19 cellular contexts compared by ENCODE assay signal in the genomic region with DNA sequence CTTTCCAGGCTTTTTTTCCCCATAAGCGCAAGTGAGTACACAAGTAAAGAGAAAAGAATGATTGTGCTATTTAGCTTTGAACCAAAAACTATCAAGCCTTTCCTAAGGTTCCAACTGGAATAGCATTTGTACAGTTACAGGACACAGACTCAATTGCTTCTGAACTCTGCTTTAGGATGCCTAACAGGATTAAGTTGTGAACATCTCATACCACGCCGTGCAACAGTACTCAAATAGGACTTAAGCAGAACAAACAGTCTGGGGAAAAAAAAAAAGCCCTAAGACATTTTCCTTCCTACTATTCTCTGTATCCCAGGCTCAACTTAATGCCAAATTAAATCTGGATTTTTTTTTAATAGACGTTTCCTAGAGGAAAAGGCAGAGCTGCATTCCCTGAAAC.
DNase-seq lines count a peak whose midpoint lies in the region; ATAC-seq and TF ChIP-seq lines count a peak whose summit lies in the region.
"Had no signal": no experiment of that assay in that cellular context is flagged by ENCODE, and none has a peak within 500 bp of the region (broad histone marks: within the 10 kb centered on the region; RNA-seq: fewer than 3 reads in every experiment).

No MANE protein-coding gene starts in this region.

- H3K4me3 ChIP-seq in left ventricle myocardium inferior (peak overlapping the region; percentile 0), esophagus squamous epithelium (no peak overlapping the region), gastrocnemius medialis (no peak overlapping the region), aorta (ENCODE audit: low read length in 2 of 2) (no peak overlapping the region), body of pancreas (no peak overlapping the region)
- H3K4me3 ChIP-seq: K562, PC-9 had no signal

- H3K36me3 ChIP-seq in left ventricle myocardium inferior: peaks cover 25% of the 10 kb centered on the region
- peaks cover 0 to 10% (median 0%) of the 10 kb centered on the region in 3 donors for H3K36me3 ChIP-seq in esophagus squamous epithelium
- no peaks in the 10 kb centered on the region for H3K36me3 ChIP-seq in gastrocnemius medialis
- H3K36me3 ChIP-seq in aorta (ENCODE audit: control insufficient read depth in 1 of 2, insufficient read depth in 2 of 2, low read length in 1 of 2): peaks cover 2 to 12% of the 10 kb centered on the region in 2 donors
- no peaks in the 10 kb centered on the region for H3K36me3 ChIP-seq in body of pancreas (replicated peaks in 1 of 2; ENCODE audit: insufficient read depth in 1 of 2, low read depth in 2 of 2)

- no peaks in the 10 kb centered on the region for H3K9me3 ChIP-seq in left ventricle myocardium inferior (replicated peaks)
- no peaks in the 10 kb centered on the region for H3K9me3 ChIP-seq in esophagus squamous epithelium
- no peaks in the 10 kb centered on the region for H3K9me3 ChIP-seq in gastrocnemius medialis
- no peaks in the 10 kb centered on the region for H3K9me3 ChIP-seq in aorta (ENCODE audit: control insufficient read depth, low read length)
- no peaks in the 10 kb centered on the region for H3K9me3 ChIP-seq in body of pancreas

- no peak for TF ChIP-seq CTCF in left ventricle myocardium inferior (IDR thresholded peaks at IDR 0.05; ENCODE audit: borderline replicate concordance)
- no peak for TF ChIP-seq CTCF in esophagus squamous epithelium (IDR thresholded peaks at IDR 0.05)
- no peak for TF ChIP-seq CTCF in gastrocnemius medialis (IDR thresholded peaks at IDR 0.05 in 4 of 5, conservative IDR thresholded peaks at IDR 0.05 in 1 of 5)
- TF ChIP-seq CTCF in body of pancreas (IDR thresholded peaks at IDR 0.05): no peak

- no peaks in the 10 kb centered on the region for H3K27me3 ChIP-seq in left ventricle myocardium inferior (ENCODE audit: low read depth)
- H3K27me3 ChIP-seq in esophagus squamous epithelium: no peaks in the 10 kb centered on the region
- H3K27me3 ChIP-seq in gastrocnemius medialis: no peaks in the 10 kb centered on the region
- no peaks in the 10 kb centered on the region for H3K27me3 ChIP-seq in aorta (ENCODE audit: control insufficient read depth in 1 of 2, insufficient read depth in 2 of 2, low read length in 1 of 2)
- H3K27me3 ChIP-seq in body of pancreas: no peaks in the 10 kb centered on the region

- peak overlapping the region; percentile 61 for H3K27ac ChIP-seq in left ventricle myocardium inferior (replicated peaks)
- peak overlapping the region in 3 of 4 donors; percentile 67 to 75 (median 74) for H3K27ac ChIP-seq in esophagus squamous epithelium
- peak overlapping the region in 3 of 4 donors; percentile 16 to 42 (median 35) for H3K27ac ChIP-seq in gastrocnemius medialis
- peak overlapping the region; percentile 84 to 98 for H3K27ac ChIP-seq in aorta (ENCODE audit: low read depth in 1 of 2, low read length in 2 of 2)
- no peak overlapping the region for H3K27ac ChIP-seq in body of pancreas
- H3K27ac ChIP-seq: PC-9 had no signal

- WGBS in esophagus squamous epithelium, 2 donors: 64 to 65% methylated on average over 4 of the region's 4 CpGs
- WGBS in aorta, 2 donors: 3 to 10% methylated on average over 4 of the region's 4 CpGs
- WGBS in body of pancreas, 2 donors: 84 to 87% methylated on average over 4 of the region's 4 CpGs

- in situ Hi-C loops in gastrocnemius medialis (cut with MboI; ENCODE audit: low sequenced_read_pairs in 4 of 4): no loop called here

- TF ChIP-seq POLR2A in esophagus squamous epithelium (IDR thresholded peaks at IDR 0.05) (no peak), gastrocnemius medialis (IDR thresholded peaks at IDR 0.05) (no peak), body of pancreas (IDR thresholded peaks at IDR 0.05) (no peak)

- DNase-seq in left ventricle myocardium inferior (no peak), Right ventricle myocardium superior (no peak), esophagus squamous epithelium (lab: John Stamatoyannopoulos, UW) (no peak), gastrocnemius medialis (no peak), aorta (no peak), body of pancreas (no peak)
- DNase-seq in activated T-cell treated with anti-CD3 and anti-CD28 coated beads, Interleukin-2, amount 50 U/mL, for 48 hours: no peak
- DNase-seq: C1 segment of cervical spinal cord, DND-41, HCEC 1CT, MV-4-11, NCI-H1417 treated with DMSO at 0.1 percent for 48 hours, NCI-H1930, NCI-H2171, NCI-H446, NCI-H69, PC-9 had no signal

- ATAC-seq in Right ventricle myocardium superior (ENCODE audit: poor library complexity) (no peak), gastrocnemius medialis (no peak), aorta (ENCODE audit: low FRiP score) (no peak), body of pancreas (no peak), SK-N-SH treated with all-trans-retinoic acid at 6 μM for 48 hours (no peak)
- ATAC-seq: K562 had no signal

- intact Hi-C loops in left ventricle myocardium inferior (cut with micrococcal nuclease) (no loop called here), Right ventricle myocardium superior (cut with DNase I) (no loop called here), esophagus squamous epithelium (cut with DNase I) (no loop called here), gastrocnemius medialis (cut with DNase I; ENCODE audit: low total_unique reads) (no loop called here), aorta (cut with DNase I) (loop anchor here in 1 of 2 donors (10.0 kb wide), 1 partner anchor 217 kb away; no protein-coding TSS in a partner anchor), body of pancreas (cut with DNase I) (no loop called here)

- peaks cover 78% of the 10 kb centered on the region for H3K4me1 ChIP-seq in left ventricle myocardium inferior
- H3K4me1 ChIP-seq in esophagus squamous epithelium: peaks cover 4 to 69% (median 22%) of the 10 kb centered on the region in 3 donors
- no peaks in the 10 kb centered on the region for H3K4me1 ChIP-seq in gastrocnemius medialis
- H3K4me1 ChIP-seq in aorta (ENCODE audit: control insufficient read depth in 1 of 2, insufficient read depth in 2 of 2, low read length in 2 of 2): peaks cover 24 to 39% of the 10 kb centered on the region in 2 donors
- peaks cover 15% of the 10 kb centered on the region for H3K4me1 ChIP-seq in body of pancreas

TF ChIP-seq in SK-N-SH treated with all-trans-retinoic acid at 6 μM for 48 hours, 23 proteins besides CTCF, POLR2A, EP300 and RAD21:
- no peak for TF ChIP-seq ESRRG (CRISPR knock-in tag; IDR thresholded peaks at IDR 0.05)
- TF ChIP-seq SNAI2 (CRISPR knock-in tag; IDR thresholded peaks at IDR 0.05): no peak
- TF ChIP-seq PPARA (CRISPR knock-in tag; IDR thresholded peaks at IDR 0.05; ENCODE audit: borderline replicate concordance): no peak
- TF ChIP-seq BACH2 (CRISPR knock-in tag; IDR thresholded peaks at IDR 0.05; ENCODE audit: borderline replicate concordance): no peak
- TF ChIP-seq, protein P1, sequence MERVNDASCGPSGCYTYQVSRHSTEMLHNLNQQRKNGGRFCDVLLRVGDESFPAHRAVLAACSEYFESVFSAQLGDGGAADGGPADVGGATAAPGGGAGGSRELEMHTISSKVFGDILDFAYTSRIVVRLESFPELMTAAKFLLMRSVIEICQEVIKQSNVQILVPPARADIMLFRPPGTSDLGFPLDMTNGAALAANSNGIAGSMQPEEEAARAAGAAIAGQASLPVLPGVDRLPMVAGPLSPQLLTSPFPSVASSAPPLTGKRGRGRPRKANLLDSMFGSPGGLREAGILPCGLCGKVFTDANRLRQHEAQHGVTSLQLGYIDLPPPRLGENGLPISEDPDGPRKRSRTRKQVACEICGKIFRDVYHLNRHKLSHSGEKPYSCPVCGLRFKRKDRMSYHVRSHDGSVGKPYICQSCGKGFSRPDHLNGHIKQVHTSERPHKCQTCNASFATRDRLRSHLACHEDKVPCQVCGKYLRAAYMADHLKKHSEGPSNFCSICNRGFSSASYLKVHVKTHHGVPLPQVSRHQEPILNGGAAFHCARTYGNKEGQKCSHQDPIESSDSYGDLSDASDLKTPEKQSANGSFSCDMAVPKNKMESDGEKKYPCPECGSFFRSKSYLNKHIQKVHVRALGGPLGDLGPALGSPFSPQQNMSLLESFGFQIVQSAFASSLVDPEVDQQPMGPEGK (CRISPR knock-in tag; IDR thresholded peaks at IDR 0.05; ENCODE audit: borderline replicate concordance): no peak
- TF ChIP-seq TOX (CRISPR knock-in tag; IDR thresholded peaks at IDR 0.05; ENCODE audit: borderline replicate concordance): no peak
- no peak for TF ChIP-seq GLIS3 (CRISPR knock-in tag; IDR thresholded peaks at IDR 0.05)
- TF ChIP-seq, protein P2, sequence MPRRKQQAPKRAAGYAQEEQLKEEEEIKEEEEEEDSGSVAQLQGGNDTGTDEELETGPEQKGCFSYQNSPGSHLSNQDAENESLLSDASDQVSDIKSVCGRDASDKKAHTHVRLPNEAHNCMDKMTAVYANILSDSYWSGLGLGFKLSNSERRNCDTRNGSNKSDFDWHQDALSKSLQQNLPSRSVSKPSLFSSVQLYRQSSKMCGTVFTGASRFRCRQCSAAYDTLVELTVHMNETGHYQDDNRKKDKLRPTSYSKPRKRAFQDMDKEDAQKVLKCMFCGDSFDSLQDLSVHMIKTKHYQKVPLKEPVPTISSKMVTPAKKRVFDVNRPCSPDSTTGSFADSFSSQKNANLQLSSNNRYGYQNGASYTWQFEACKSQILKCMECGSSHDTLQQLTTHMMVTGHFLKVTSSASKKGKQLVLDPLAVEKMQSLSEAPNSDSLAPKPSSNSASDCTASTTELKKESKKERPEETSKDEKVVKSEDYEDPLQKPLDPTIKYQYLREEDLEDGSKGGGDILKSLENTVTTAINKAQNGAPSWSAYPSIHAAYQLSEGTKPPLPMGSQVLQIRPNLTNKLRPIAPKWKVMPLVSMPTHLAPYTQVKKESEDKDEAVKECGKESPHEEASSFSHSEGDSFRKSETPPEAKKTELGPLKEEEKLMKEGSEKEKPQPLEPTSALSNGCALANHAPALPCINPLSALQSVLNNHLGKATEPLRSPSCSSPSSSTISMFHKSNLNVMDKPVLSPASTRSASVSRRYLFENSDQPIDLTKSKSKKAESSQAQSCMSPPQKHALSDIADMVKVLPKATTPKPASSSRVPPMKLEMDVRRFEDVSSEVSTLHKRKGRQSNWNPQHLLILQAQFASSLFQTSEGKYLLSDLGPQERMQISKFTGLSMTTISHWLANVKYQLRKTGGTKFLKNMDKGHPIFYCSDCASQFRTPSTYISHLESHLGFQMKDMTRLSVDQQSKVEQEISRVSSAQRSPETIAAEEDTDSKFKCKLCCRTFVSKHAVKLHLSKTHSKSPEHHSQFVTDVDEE (CRISPR knock-in tag; IDR thresholded peaks at IDR 0.05): no peak
- no peak for TF ChIP-seq ISL1 (CRISPR knock-in tag; IDR thresholded peaks at IDR 0.05)
TF ChIP-seq in SK-N-SH treated with all-trans-retinoic acid at 6 μM for 48 hours: peak in this region for 0.

Comparison
In these comparisons a context has a peak if more than half of its experiments do, and no peak if none do; other contexts are left out.
1. H3K27ac ChIP-seq: peak in left ventricle myocardium inferior (single experiment), esophagus squamous epithelium (3 of 4), gastrocnemius medialis (3 of 4) and aorta (2 of 2); none in body of pancreas (0 of 4).